In the genomic region with DNA sequence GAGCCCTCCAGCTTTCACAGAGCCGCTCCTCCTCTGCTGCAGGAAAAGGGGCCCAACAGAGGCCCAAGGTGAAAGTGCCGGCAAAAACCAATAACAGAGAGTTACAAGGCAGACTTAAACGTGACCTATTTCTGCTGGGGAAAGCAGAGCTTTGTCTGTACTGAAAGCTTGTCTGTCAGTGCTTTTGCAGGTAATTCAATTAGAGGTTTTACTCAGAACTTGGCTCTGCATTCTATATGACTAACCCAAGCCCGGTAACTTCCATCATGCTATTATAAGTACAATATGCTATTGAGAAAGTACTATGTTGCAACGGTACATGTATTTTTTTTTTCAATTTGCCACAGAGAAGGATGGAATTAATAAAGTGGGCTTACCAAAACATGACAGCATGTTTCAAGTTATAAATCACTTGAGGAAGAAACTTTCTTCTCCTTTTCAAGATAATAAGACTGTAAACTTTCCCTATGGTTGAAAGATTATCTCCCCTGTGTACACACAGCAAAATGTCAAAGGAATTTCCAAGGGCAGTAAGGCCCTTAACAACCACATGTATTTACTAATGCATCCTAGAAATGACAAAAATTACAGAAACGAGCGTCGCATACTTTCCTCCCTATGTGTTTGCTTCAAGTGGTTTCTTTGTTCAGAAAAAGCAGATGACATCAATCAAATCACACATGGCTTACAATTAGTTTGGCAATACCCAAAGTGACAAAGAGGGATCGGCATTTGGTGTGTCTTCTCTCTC, we compare ENCODE assay signal across 9 cellular contexts.
DNase-seq lines count a peak whose midpoint lies in the region; ATAC-seq, FAIRE-seq and TF ChIP-seq lines count a peak whose summit lies in the region.
"Had no signal": no experiment of that assay in that cellular context is flagged by ENCODE, and none has a peak within 500 bp of the region (broad histone marks: within the 10 kb centered on the region; RNA-seq: fewer than 3 reads in every experiment).

No MANE protein-coding gene starts in this region.

- peak overlapping the region; percentile 33 for H2AFZ ChIP-seq in SU-DHL-6 (ENCODE audit: low read depth, low read length, severe bottlenecking)

- H3K27ac ChIP-seq in BLaER1 (peak overlapping the region; percentile 84), SU-DHL-6 (ENCODE audit: low read depth, low read length) (peak overlapping the region; percentile 78), left ventricle myocardium inferior (replicated peaks) (peak overlapping the region; percentile 73), kidney (ENCODE audit: low read depth in 2 of 2, low read length in 2 of 2) (no peak overlapping the region)
- H3K27ac ChIP-seq: right lobe of liver had no signal

- peaks cover 18% of the 10 kb centered on the region; the same call in 1 of the 2 replicates for H3K9me3 ChIP-seq in BLaER1
- no peaks in the 10 kb centered on the region for H3K9me3 ChIP-seq in SU-DHL-6 (ENCODE audit: insufficient read depth, low read length)
- H3K9me3 ChIP-seq in left ventricle myocardium inferior (replicated peaks), result no peaks in the 10 kb centered on the region
- no peaks in the 10 kb centered on the region for H3K9me3 ChIP-seq in kidney (ENCODE audit: control insufficient read depth in 1 of 2, low read length in 2 of 2)
- H3K9me3 ChIP-seq: right lobe of liver had no signal

- intact Hi-C loops in left ventricle myocardium inferior (cut with micrococcal nuclease), result no loop called here
- intact Hi-C loops in kidney (cut with DNase I), result no loop called here

- no peak for DNase-seq in GM19239 (ENCODE audit: insufficient read length, low spot score)
- DNase-seq in left ventricle myocardium inferior, result no peak
- DNase-seq in GM19238 (ENCODE audit: insufficient read length, low spot score), result no peak
- DNase-seq in kidney, result no peak
- DNase-seq in globus pallidus (ENCODE audit: low spot score), result no peak
- DNase-seq: right lobe of liver had no signal

- peak overlapping the region; percentile 26; the same call in 1 of the 2 replicates for H3K4me3 ChIP-seq in BLaER1
- peak overlapping the region; percentile 22 for H3K4me3 ChIP-seq in SU-DHL-6 (ENCODE audit: insufficient read depth, low read length, poor library complexity, severe bottlenecking)
- no peak overlapping the region for H3K4me3 ChIP-seq in left ventricle myocardium inferior
- no peak overlapping the region for H3K4me3 ChIP-seq in kidney (ENCODE audit: low read length in 2 of 2)
- H3K4me3 ChIP-seq: right lobe of liver had no signal

- H3K27me3 ChIP-seq in BLaER1 (no peaks in the 10 kb centered on the region), SU-DHL-6 (ENCODE audit: low read length) (no peaks in the 10 kb centered on the region), left ventricle myocardium inferior (ENCODE audit: low read depth) (no peaks in the 10 kb centered on the region)
- H3K27me3 ChIP-seq: right lobe of liver had no signal

- TF ChIP-seq CTCF in SU-DHL-6 (IDR thresholded peaks at IDR 0.05; ENCODE audit: insufficient read depth, low read length, poor library complexity, severe bottlenecking) (no peak), left ventricle myocardium inferior (IDR thresholded peaks at IDR 0.05; ENCODE audit: borderline replicate concordance) (no peak), kidney (IDR thresholded peaks at IDR 0.05; ENCODE audit: borderline replicate concordance, extremely low read depth, insufficient read depth) (no peak)

- peaks cover 10% of the 10 kb centered on the region for H3F3A ChIP-seq in SU-DHL-6 (ENCODE audit: insufficient read depth)

- H3K36me3 ChIP-seq in BLaER1 (no peaks in the 10 kb centered on the region), SU-DHL-6 (ENCODE audit: low read length) (no peaks in the 10 kb centered on the region), left ventricle myocardium inferior (no peaks in the 10 kb centered on the region), kidney (ENCODE audit: control insufficient read depth in 1 of 2, insufficient read depth in 2 of 2, low read length in 2 of 2) (no peaks in the 10 kb centered on the region)
- H3K36me3 ChIP-seq: right lobe of liver had no signal

- peak; percentile 56 for ATAC-seq in HG03378 (IDR thresholded peaks at IDR 0.05; ENCODE audit: unreplicated experiment)

- H3K9ac ChIP-seq in BLaER1 (peak overlapping the region; percentile 58), SU-DHL-6 (ENCODE audit: low read length) (peak overlapping the region; percentile 16), kidney (ENCODE audit: low read length in 2 of 2) (no peak overlapping the region)

- FAIRE-seq in GM19239 (lab: Jason Lieb, UNC) (peak; percentile 79), kidney (lab: Jason Lieb, UNC) (no peak)

- H4K20me1 ChIP-seq in BLaER1 (no peaks in the 10 kb centered on the region), SU-DHL-6 (ENCODE audit: low read depth, low read length) (no peaks in the 10 kb centered on the region)

- H3K79me2 ChIP-seq in SU-DHL-6 (ENCODE audit: insufficient read depth, low read length), result no peaks in the 10 kb centered on the region

- no peaks in the 10 kb centered on the region for H3K9me2 ChIP-seq in SU-DHL-6 (replicated peaks; ENCODE audit: insufficient read depth, low read length)

- H3K4me1 ChIP-seq in BLaER1, result peaks cover 65% of the 10 kb centered on the region
- H3K4me1 ChIP-seq in left ventricle myocardium inferior, result peaks cover 29% of the 10 kb centered on the region
- peaks cover 0 to 7% of the 10 kb centered on the region in 2 donors for H3K4me1 ChIP-seq in kidney (ENCODE audit: control insufficient read depth in 1 of 2, insufficient read depth in 1 of 2, low read depth in 1 of 2, low read length in 2 of 2)
- H3K4me1 ChIP-seq: right lobe of liver had no signal

- H3K4me2 ChIP-seq in BLaER1 (peak overlapping the region; percentile 87), SU-DHL-6 (ENCODE audit: low read depth, low read length, poor library complexity, severe bottlenecking) (peak overlapping the region; percentile 70)

Comparison
In these comparisons a context has a peak if more than half of its experiments do, and no peak if none do; other contexts are left out.
1. H3K27ac ChIP-seq: peak in BLaER1 (single experiment), SU-DHL-6 (single experiment) and left ventricle myocardium inferior (single experiment); none in kidney (0 of 2).
2. H3K4me3 ChIP-seq: peak in BLaER1 (single experiment) and SU-DHL-6 (single experiment); none in left ventricle myocardium inferior (single experiment) and kidney (0 of 2).
3. H3K9ac ChIP-seq: peak in BLaER1 (single experiment) and SU-DHL-6 (single experiment); none in kidney (0 of 2).